ENCODE assay signal across 1 cellular context in the genomic region with DNA sequence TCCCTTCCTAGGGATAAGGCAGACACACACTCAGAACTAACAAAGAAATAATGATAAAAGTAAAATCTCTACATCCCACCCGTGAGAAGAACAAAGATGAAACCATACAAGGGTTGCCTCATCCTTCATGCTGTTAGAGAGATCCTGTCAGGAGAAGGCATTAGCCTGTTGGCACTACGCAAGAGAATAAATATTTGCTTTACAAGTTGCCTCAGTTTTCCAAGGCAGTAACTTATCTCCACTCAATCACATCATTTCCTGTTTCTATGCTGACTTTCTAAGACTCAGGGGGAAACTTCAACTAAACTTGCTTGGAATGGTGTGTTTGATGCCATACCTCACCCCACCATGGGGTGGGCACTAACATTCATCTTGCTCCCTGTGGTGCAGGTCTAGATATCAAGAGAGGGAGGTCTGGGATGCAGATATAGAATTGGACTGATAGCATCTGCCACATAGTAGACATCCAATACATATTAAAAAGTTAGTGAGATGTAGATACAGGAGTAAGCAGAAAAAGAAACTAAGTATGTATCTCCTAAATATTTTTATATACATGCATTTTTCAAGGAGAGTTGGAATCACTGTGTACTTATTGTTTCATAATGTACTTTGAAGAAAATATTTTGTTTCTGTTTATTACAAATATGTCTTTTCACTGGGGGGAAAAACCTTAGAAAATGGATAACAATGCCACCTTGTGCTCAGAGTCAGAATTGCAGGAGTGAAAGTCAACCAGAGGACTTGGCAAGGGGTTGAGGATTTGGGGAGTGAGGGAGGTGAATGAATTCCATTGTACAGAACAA.
TF ChIP-seq lines count a peak whose summit lies in the region.

No MANE protein-coding gene starts in this region.

TF ChIP-seq in K562, 482 proteins besides CTCF, POLR2A, EP300 and RAD21 (continued from another document):
- TF ChIP-seq, protein P1, sequence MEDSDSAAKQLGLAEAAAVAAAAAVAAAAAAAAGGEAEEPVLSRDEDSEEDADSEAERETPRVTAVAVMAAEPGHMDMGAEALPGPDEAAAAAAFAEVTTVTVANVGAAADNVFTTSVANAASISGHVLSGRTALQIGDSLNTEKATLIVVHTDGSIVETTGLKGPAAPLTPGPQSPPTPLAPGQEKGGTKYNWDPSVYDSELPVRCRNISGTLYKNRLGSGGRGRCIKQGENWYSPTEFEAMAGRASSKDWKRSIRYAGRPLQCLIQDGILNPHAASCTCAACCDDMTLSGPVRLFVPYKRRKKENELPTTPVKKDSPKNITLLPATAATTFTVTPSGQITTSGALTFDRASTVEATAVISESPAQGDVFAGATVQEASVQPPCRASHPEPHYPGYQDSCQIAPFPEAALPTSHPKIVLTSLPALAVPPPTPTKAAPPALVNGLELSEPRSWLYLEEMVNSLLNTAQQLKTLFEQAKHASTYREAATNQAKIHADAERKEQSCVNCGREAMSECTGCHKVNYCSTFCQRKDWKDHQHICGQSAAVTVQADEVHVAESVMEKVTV (CRISPR knock-in tag; IDR thresholded peaks at IDR 0.05) = peak; percentile 41
